Comparison of ENCODE assay signal across 8 cellular contexts in genomic region chr11:19117760-19118097, GRCh38. TPM values are rescaled to one million over a fixed set of nuclear protein-coding genes. Genes with fewer than 3 reads are reported as not detected.
DNase-seq lines count a peak whose midpoint lies in the region; ATAC-seq, FAIRE-seq and TF ChIP-seq lines count a peak whose summit lies in the region.

No MANE protein-coding gene starts in this region.

- no peak for TF ChIP-seq RAD21 in GM12878 (IDR thresholded peaks at IDR 0.05; ENCODE audit: insufficient read depth, low read depth, low read length)

- RAD21 ChIA-PET in GM12878 (lab: Charles Lee; ENCODE audit: unreplicated experiment), result no interaction called here

- BruUV-seq in GM12878 (replicated peaks; lab: Mats Ljungman, UMichigan), result no TSS peak

- no peaks in the 10 kb centered on the region for H4K20me1 ChIP-seq in GM12878 (ENCODE audit: control insufficient read depth, insufficient read depth)

- in situ Hi-C loops in GM12878 (cut with MboI), result no loop called here

- H3K4me3 ChIP-seq in GM12878 (peak overlapping the region; percentile 97), lower leg skin (ENCODE audit: low read depth, poor library complexity, severe bottlenecking) (peak overlapping the region; percentile 80), tibial nerve (peak overlapping the region; percentile 54 to 73 (median 65))

- peak overlapping the region; percentile 83 for H3K4me3 Mint-ChIP-seq in activated naive CD4-positive, alpha-beta T cell treated with anti-CD3 and anti-CD28 coated beads, Interleukin-2, amount 10 ng/mL, durations not matched to agents 7 days and 5 days

- TF ChIP-seq EP300 in GM12878 (IDR thresholded peaks at IDR 0.05; ENCODE audit: borderline replicate concordance in 1 of 2, control insufficient read depth in 1 of 2, low read depth in 2 of 2, low read length in 2 of 2) (no peak), tibial nerve (IDR thresholded peaks at IDR 0.05) (no peak)

- WGBS in GM12878 (ENCODE audit: insufficient coverage, insufficient replicate concordance, low lambda C conversion rate, missing lambda C conversion rate), result 0% methylated on average over 7 of the region's 7 CpGs
- 11 to 13% methylated on average over 7 of the region's 7 CpGs for WGBS in lower leg skin, 2 donors
- WGBS in tibial nerve, 2 donors, result 4 to 13% methylated on average over 7 of the region's 7 CpGs

- no peak for TF ChIP-seq POLR2A in GM12878 (IDR thresholded peaks at IDR 0.05; ENCODE audit: low read depth, low read length)
- no peak for TF ChIP-seq POLR2A in lower leg skin (IDR thresholded peaks at IDR 0.05)
- TF ChIP-seq POLR2A in tibial nerve (IDR thresholded peaks at IDR 0.05), result no peak

- peak overlapping the region; percentile 85 for H3K9ac ChIP-seq in GM12878 (ENCODE audit: control insufficient read depth, insufficient read depth, low read length)

- peaks cover 24% of the 10 kb centered on the region for H3K36me3 Mint-ChIP-seq in activated naive CD4-positive, alpha-beta T cell treated with anti-CD3 and anti-CD28 coated beads, Interleukin-2, amount 10 ng/mL, durations not matched to agents 7 days and 5 days

- H3K4me1 Mint-ChIP-seq in activated naive CD4-positive, alpha-beta T cell treated with anti-CD3 and anti-CD28 coated beads, Interleukin-2, amount 10 ng/mL, durations not matched to agents 7 days and 5 days, result peaks cover 50% of the 10 kb centered on the region

- H3K9me3 ChIP-seq in GM12878 (replicated peaks; ENCODE audit: control insufficient read depth, insufficient read depth, low read length), result no peaks in the 10 kb centered on the region; the same call in 2 of the 3 replicates
- H3K9me3 ChIP-seq in tibial nerve, result no peaks in the 10 kb centered on the region

- CTCF ChIA-PET in activated naive CD4-positive, alpha-beta T cell treated with anti-CD3 and anti-CD28 coated beads, Interleukin-2, amount 10 ng/mL, durations not matched to agents 7 days and 5 days (lab: Charles Lee), result no interaction called here
- CTCF ChIA-PET in GM12878 (lab: Yijun Ruan, JAX), result no interaction called here

- H3K27me3 Mint-ChIP-seq in activated naive CD4-positive, alpha-beta T cell treated with anti-CD3 and anti-CD28 coated beads, Interleukin-2, amount 10 ng/mL, durations not matched to agents 7 days and 5 days, result peaks cover under 1% of the 10 kb centered on the region

- peak overlapping the region; percentile 98 for H3K4me2 ChIP-seq in GM12878 (ENCODE audit: control insufficient read depth, insufficient read depth)

- TF ChIP-seq CTCF in GM12878 (IDR thresholded peaks at IDR 0.05 in 2 of 3, conservative IDR thresholded peaks at IDR 0.05 in 1 of 3; ENCODE audit: control insufficient read depth in 2 of 3, extremely low read depth in 1 of 3, insufficient read depth in 1 of 3, low read depth in 3 of 3, low read length in 3 of 3) (no peak), lower leg skin (IDR thresholded peaks at IDR 0.05) (no peak), tibial nerve (IDR thresholded peaks at IDR 0.05) (no peak)

- no peaks in the 10 kb centered on the region for H3K9me3 Mint-ChIP-seq in activated naive CD4-positive, alpha-beta T cell treated with anti-CD3 and anti-CD28 coated beads, Interleukin-2, amount 10 ng/mL, durations not matched to agents 7 days and 5 days

- peaks cover 14% of the 10 kb centered on the region for H3K4me1 ChIP-seq in GM12878 (ENCODE audit: control insufficient read depth, insufficient read depth, low read length)
- H3K4me1 ChIP-seq in tibial nerve, result peaks cover 0 to 20% (median 3%) of the 10 kb centered on the region in 4 donors

- peak overlapping the region; percentile 80 for H3K27ac ChIP-seq in GM12878 (ENCODE audit: control insufficient read depth, insufficient read depth)
- peak overlapping the region in 1 of 4 donors; percentile 63 for H3K27ac ChIP-seq in tibial nerve

- H3K27ac Mint-ChIP-seq in activated naive CD4-positive, alpha-beta T cell treated with anti-CD3 and anti-CD28 coated beads, Interleukin-2, amount 10 ng/mL, durations not matched to agents 7 days and 5 days, result peak overlapping the region; percentile 35

- SMC1A ChIA-PET in GM12878 (lab: Charles Lee; ENCODE audit: uncharacterized antibody, unreplicated experiment), result no interaction called here

- ATAC-seq in GM12878, result no peak

- H3K36me3 ChIP-seq in GM12878 (ENCODE audit: control insufficient read depth in 2 of 2, insufficient read depth in 2 of 2, low read length in 1 of 2), result peaks cover 0 to 9% of the 10 kb centered on the region in 2 experiments; a peak in 2 of 4 replicates
- no peaks in the 10 kb centered on the region for H3K36me3 ChIP-seq in tibial nerve

- POLR2A ChIA-PET in GM12878 (lab: Charles Lee), result no interaction called here

- no peak for DNase-seq in activated naive CD4-positive, alpha-beta T cell treated with anti-CD3 and anti-CD28 coated beads, Interleukin-2, amount 10 ng/mL, durations not matched to agents 7 days and 5 days
- no peak for DNase-seq in activated naive CD4-positive, alpha-beta T cell treated with anti-CD3 and anti-CD28 coated beads, Interleukin-2, amount 50 U/mL, for 16 hours
- DNase-seq in GM12878 (ENCODE audit: low read depth, low spot score), result no peak
- no peak for DNase-seq in lower leg skin (ENCODE audit: low spot score in 2 of 2)
- DNase-seq in tibial nerve (ENCODE audit: low spot score in 2 of 2), result no peak
- DNase-seq in NCI-H82 treated with DMSO at 0.1 percent for 48 hours (lab: John Stamatoyannopoulos, UW; ENCODE audit: unreplicated experiment), result no peak
- DNase-seq in CD1c-positive myeloid dendritic cell (ENCODE audit: extremely low spot score), result no peak
- DNase-seq in activated CD4-positive, alpha-beta T cell treated with anti-CD3 and anti-CD28 coated beads for 1 hour, result no peak

- no peaks in the 10 kb centered on the region for H3K27me3 ChIP-seq in GM12878 (replicated peaks in 1 of 2; ENCODE audit: control insufficient read depth in 2 of 2, insufficient read depth in 2 of 2, low read length in 1 of 2)
- H3K27me3 ChIP-seq in tibial nerve, result peaks cover 0 to 26% of the 10 kb centered on the region in 2 donors

- peaks cover 46% of the 10 kb centered on the region for H3K79me2 ChIP-seq in GM12878 (ENCODE audit: control insufficient read depth, insufficient read depth, low read length)

- no peak for FAIRE-seq in GM12878 (lab: Jason Lieb, UNC)

- intact Hi-C loops in GM12878 (cut with micrococcal nuclease; ENCODE audit: unreplicated experiment), result loop anchor here (1.0 to 10.0 kb wide), 3 partner anchors 40 to 327 kb away; partner anchors contain the start of gene E2F8
- intact Hi-C loops in lower leg skin (cut with DNase I; ENCODE audit: low total_unique reads), result no loop called here

- no peak overlapping the region; the same call in 1 of the 2 replicates for H2AFZ ChIP-seq in GM12878 (ENCODE audit: control insufficient read depth, low read depth, low read length)

TF ChIP-seq in GM12878, 131 proteins besides CTCF, POLR2A, EP300 and RAD21 (continues in another document):
- TF ChIP-seq, protein P1, sequence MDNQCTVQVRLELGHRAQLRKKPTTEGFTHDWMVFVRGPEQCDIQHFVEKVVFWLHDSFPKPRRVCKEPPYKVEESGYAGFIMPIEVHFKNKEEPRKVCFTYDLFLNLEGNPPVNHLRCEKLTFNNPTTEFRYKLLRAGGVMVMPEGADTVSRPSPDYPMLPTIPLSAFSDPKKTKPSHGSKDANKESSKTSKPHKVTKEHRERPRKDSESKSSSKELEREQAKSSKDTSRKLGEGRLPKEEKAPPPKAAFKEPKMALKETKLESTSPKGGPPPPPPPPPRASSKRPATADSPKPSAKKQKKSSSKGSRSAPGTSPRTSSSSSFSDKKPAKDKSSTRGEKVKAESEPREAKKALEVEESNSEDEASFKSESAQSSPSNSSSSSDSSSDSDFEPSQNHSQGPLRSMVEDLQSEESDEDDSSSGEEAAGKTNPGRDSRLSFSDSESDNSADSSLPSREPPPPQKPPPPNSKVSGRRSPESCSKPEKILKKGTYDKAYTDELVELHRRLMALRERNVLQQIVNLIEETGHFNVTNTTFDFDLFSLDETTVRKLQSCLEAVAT (IDR thresholded peaks at IDR 0.05), result no peak
- TF ChIP-seq DPF2 (IDR thresholded peaks at IDR 0.05), result no peak

RNA-seq across cellular contexts. Expression of gene ZDHHC13, which starts 0.8 kb away (rescaled TPM):
- 70.6 and 79.9 TPM in 2 replicates for total RNA-seq in GM12878 (2013; cell fraction: nucleolus; rRNA removed)
- 20.1 and 27.0 TPM in 2 replicates for total RNA-seq in GM12878 (2014; rRNA removed)
- 20.8 and 21.4 TPM in 2 replicates for total RNA-seq in GM12878 (2014; rRNA removed; fragmentation: Illumina TruSeq; extraction: Trizol)
- 18.1 and 20.0 TPM in 2 replicates for total RNA-seq in GM12878 (2021)
- 6.5 TPM for polyA plus RNA-seq in GM12878 (2011; ENCODE audit: low read depth)
- 34.2 and 43.4 TPM in 2 replicates for polyA plus RNA-seq in GM12878 (2011; rRNA removed)
- polyA plus RNA-seq in GM12878 (2011; cell fraction: cytosol; rRNA removed), result 13.0 and 14.7 TPM in 2 replicates
- polyA plus RNA-seq in GM12878 (2011; cell fraction: nucleus; rRNA removed), result 41.4 and 42.2 TPM in 2 replicates
- polyA plus RNA-seq in GM12878 (2012), result 7.9 and 11.4 TPM in 2 replicates
- 21.5 and 24.5 TPM in 2 replicates for polyA plus RNA-seq in GM12878 (2014; fragmentation: Illumina TruSeq; extraction: Trizol)
- 1 to 10 TPM; 8.5 to 9.6 TPM for polyA plus RNA-seq in GM12878 (2014; fragmentation: Nextera tagmentation; extraction: Ambion mirVana)
- polyA plus RNA-seq in GM12878 (2014; rRNA removed), result 17.4 and 18.5 TPM in 2 replicates
- 10 to 100 TPM; 23.3 to 26.3 TPM for polyA plus RNA-seq in GM12878 (2016; fragmentation: Nextera tagmentation; extraction: Ambion mirVana)
- polyA minus RNA-seq in GM12878 (2011; rRNA and poly(A)+ RNA removed), result 29.3 and 41.0 TPM in 2 replicates
- polyA minus RNA-seq in GM12878 (2011; cell fraction: cytosol; rRNA and poly(A)+ RNA removed), result 7.8 and 10.6 TPM in 2 replicates
- polyA minus RNA-seq in GM12878 (2011; cell fraction: nucleus; rRNA and poly(A)+ RNA removed), result 27.0 and 43.6 TPM in 2 replicates
- total RNA-seq in lower leg skin, result 10 to 100 TPM; 23.2 to 50.5 (median 37.2) TPM
- total RNA-seq in tibial nerve, result 1 to 10 TPM; 5.2 to 6.9 (median 5.8) TPM

RNA-seq across cellular contexts. Expression of gene MRGPRX2, which starts 57.2 kb away (rescaled TPM):
- total RNA-seq in GM12878 (2013; cell fraction: nucleolus; rRNA removed), result not detected in 2 replicates
- total RNA-seq in GM12878 (2014; rRNA removed) (0.11 TPM in 1 of 2 replicates, not detected in the other), GM12878 (2014; rRNA removed; fragmentation: Illumina TruSeq; extraction: Trizol) (not detected in 2 replicates), GM12878 (2021) (not detected in 2 replicates), lower leg skin (under 1 TPM in 2 of 4 donors, not detected in 2; 0.13 to 0.49 TPM), tibial nerve (not detected)
- not detected for polyA plus RNA-seq in GM12878 (2011; ENCODE audit: low read depth)
- polyA plus RNA-seq in GM12878 (2011; rRNA removed) (0.03 TPM in 1 of 2 replicates, not detected in the other), GM12878 (2014; fragmentation: Illumina TruSeq; extraction: Trizol) (not detected in 2 replicates), GM12878 (2014; fragmentation: Nextera tagmentation; extraction: Ambion mirVana) (not detected), GM12878 (2014; rRNA removed) (not detected in 2 replicates), GM12878 (2016; fragmentation: Nextera tagmentation; extraction: Ambion mirVana) (not detected)
- polyA plus RNA-seq in GM12878 (2011; cell fraction: cytosol; rRNA removed), result not detected in 2 replicates
- polyA plus RNA-seq in GM12878 (2011; cell fraction: nucleus; rRNA removed), result not detected in 2 replicates
- not detected in 2 replicates for polyA plus RNA-seq in GM12878 (2012)
- polyA minus RNA-seq in GM12878 (2011; rRNA and poly(A)+ RNA removed), result not detected in 2 replicates
- polyA minus RNA-seq in GM12878 (2011; cell fraction: cytosol; rRNA and poly(A)+ RNA removed), result not detected in 2 replicates
- not detected in 2 replicates for polyA minus RNA-seq in GM12878 (2011; cell fraction: nucleus; rRNA and poly(A)+ RNA removed)
